Comparison of ENCODE assay signal across 29 cellular contexts in genomic region chr3:31173118-31173718, GRCh38.
"Had no signal": no experiment of that assay in that cellular context is flagged by ENCODE, and none has a peak within 500 bp of the region (broad histone marks: within the 10 kb centered on the region; RNA-seq: fewer than 3 reads in every experiment).

No MANE protein-coding gene starts in this region.

- DNase-seq: activated CD4-positive, alpha-beta memory T cell treated with anti-CD3 and anti-CD28 coated beads for 36 hours; activated CD4-positive, alpha-beta T cell treated with anti-CD3 and anti-CD28 coated beads, Interleukin-2, amount 10 ng/mL, durations not matched to agents 24 days and 14 days; activated CD4-positive, CD25-positive, alpha-beta regulatory T cell treated with anti-CD3 and anti-CD28 coated beads, Interleukin-2, amount 50 U/mL, for 72 hours; activated CD8-positive, alpha-beta memory T cell treated with anti-CD3 and anti-CD28 coated beads, Interleukin-2, amount 50 U/mL, for 4 hours; activated gamma-delta T cell; activated naive CD4-positive, alpha-beta T cell treated with anti-CD3 and anti-CD28 coated beads, Interleukin-2, amount 10 ng/mL, durations not matched to agents 7 days and 5 days; activated T-cell treated with anti-CD3 and anti-CD28 coated beads, Interleukin-2, amount 50 U/mL, for 1 hour; amniotic stem cell; central memory CD4-positive, alpha-beta T cell; foreskin keratinocyte; heart left ventricle; hypothalamus; immature natural killer cell; kidney; left colon; mammary epithelial cell; naive B cell; nephron progenitor cell; ovary; right lobe of liver; stimulated activated CD4-positive, alpha-beta T cell treated with anti-CD3 and anti-CD28 coated beads, Interleukin-2, amount 100 ng/mL, for 48 hours; stimulated activated naive CD4-positive, alpha-beta T cell treated with Interleukin-2 at 50 U/mL for 16 hours; trophoblast cell had no signal

- H3K4me1 ChIP-seq: breast epithelium, foreskin keratinocyte had no signal

- H3K36me3 ChIP-seq: breast epithelium, heart left ventricle, neutrophil, ovary, right lobe of liver, thoracic aorta had no signal

- H3K27me3 ChIP-seq: breast epithelium, foreskin keratinocyte, heart left ventricle, neutrophil, ovary, right lobe of liver had no signal

- FAIRE-seq: kidney, urothelium cell line had no signal

- H3K4me3 ChIP-seq: breast epithelium, heart left ventricle, ovary, right lobe of liver, thoracic aorta had no signal

- H3K9me3 ChIP-seq: breast epithelium, heart left ventricle, neutrophil, ovary, right lobe of liver, thoracic aorta had no signal

- ATAC-seq: esophagus mucosa, foreskin keratinocyte, heart left ventricle had no signal

- H3K27ac ChIP-seq: breast epithelium, foreskin keratinocyte, heart left ventricle, neutrophil, ovary, thoracic aorta, VCaP had no signal
